In genomic region chr16:60438894-60439293, GRCh38 we compare ENCODE assay signal across 32 cellular contexts.
DNase-seq lines count a peak whose midpoint lies in the region; ATAC-seq, FAIRE-seq and TF ChIP-seq lines count a peak whose summit lies in the region.
"Had no signal": no experiment of that assay in that cellular context is flagged by ENCODE, and none has a peak within 500 bp of the region (broad histone marks: within the 10 kb centered on the region; RNA-seq: fewer than 3 reads in every experiment).

No MANE protein-coding gene starts in this region.

- H3K27me3 Mint-ChIP-seq in progenitor cell of endocrine pancreas = no peaks in the 10 kb centered on the region
- H3K27me3 Mint-ChIP-seq: B cell; CD4-positive, alpha-beta memory T cell; CD4-positive, alpha-beta T cell; CD4-positive, CD25-positive, alpha-beta regulatory T cell; CD8-positive, alpha-beta memory T cell had no signal

- H3K4me3 Mint-ChIP-seq in progenitor cell of endocrine pancreas (ENCODE audit: low read depth) = no peak overlapping the region
- H3K4me3 Mint-ChIP-seq: B cell; CD14-positive monocyte; CD4-positive, alpha-beta memory T cell; CD4-positive, alpha-beta T cell; CD4-positive, CD25-positive, alpha-beta regulatory T cell; CD8-positive, alpha-beta memory T cell; CD8-positive, alpha-beta T cell had no signal

- H3K4me2 ChIP-seq in A549 = no peak overlapping the region
- H3K4me2 ChIP-seq: BLaER1; BLaER1 treated with 17β-estradiol and CSF1 and Interleukin-3, amounts not matched to agents 10 nM and 100 nM had no signal

- no peaks in the 10 kb centered on the region for H3K9me3 ChIP-seq in A549
- H3K9me3 ChIP-seq in HEK293 (ENCODE audit: control insufficient read depth, insufficient read depth, low read depth, low read length) = no peaks in the 10 kb centered on the region
- H3K9me3 ChIP-seq: BE2C; BLaER1; BLaER1 treated with 17β-estradiol and CSF1 and Interleukin-3, amounts not matched to agents 10 nM and 100 nM; Caco-2 had no signal

- H3K27ac ChIP-seq in A549 = no peak overlapping the region
- H3K27ac ChIP-seq in HEK293 (ENCODE audit: extremely low read depth, low read depth, low read length) = no peak overlapping the region
- H3K27ac ChIP-seq: 22Rv1; BLaER1; BLaER1 treated with 17β-estradiol and CSF1 and Interleukin-3, amounts not matched to agents 10 nM and 100 nM; C4-2B had no signal

- no peaks in the 10 kb centered on the region for H3K36me3 Mint-ChIP-seq in progenitor cell of endocrine pancreas (ENCODE audit: insufficient read depth)
- H3K36me3 Mint-ChIP-seq: CD14-positive monocyte; CD4-positive, alpha-beta memory T cell; CD4-positive, CD25-positive, alpha-beta regulatory T cell; CD8-positive, alpha-beta T cell had no signal

- no peaks in the 10 kb centered on the region for H3K4me1 Mint-ChIP-seq in progenitor cell of endocrine pancreas (ENCODE audit: low read depth)
- H3K4me1 Mint-ChIP-seq: B cell; CD14-positive monocyte; CD4-positive, alpha-beta memory T cell; CD4-positive, CD25-positive, alpha-beta regulatory T cell; CD8-positive, alpha-beta memory T cell had no signal

- H3K36me3 ChIP-seq in HEK293 (ENCODE audit: control insufficient read depth in 2 of 2, insufficient read depth in 1 of 2, low read length in 2 of 2) = no peaks in the 10 kb centered on the region
- H3K36me3 ChIP-seq: BE2C; BLaER1; BLaER1 treated with 17β-estradiol and CSF1 and Interleukin-3, amounts not matched to agents 10 nM and 100 nM had no signal

- no peak for TF ChIP-seq RAD21 in A549 (conservative IDR thresholded peaks at IDR 0.05 in 1 of 2, IDR thresholded peaks at IDR 0.05 in 1 of 2)

- no peak overlapping the region for H3K27ac Mint-ChIP-seq in progenitor cell of endocrine pancreas
- H3K27ac Mint-ChIP-seq: B cell; CD14-positive monocyte; CD4-positive, alpha-beta memory T cell; CD4-positive, alpha-beta T cell; CD4-positive, CD25-positive, alpha-beta regulatory T cell; CD8-positive, alpha-beta memory T cell; CD8-positive, alpha-beta T cell had no signal

- CTCF ChIA-PET in A549 (lab: Yijun Ruan, JAX) (no interaction called here), HEK293 (lab: Yijun Ruan, JAX) (interaction anchor here (0.6 kb wide), 1 partner anchor 1511 kb away, joined by 3 read pairs; no protein-coding TSS in a partner anchor)

- H3K9me3 Mint-ChIP-seq in progenitor cell of endocrine pancreas (ENCODE audit: low read depth) = no peaks in the 10 kb centered on the region
- H3K9me3 Mint-ChIP-seq: CD4-positive, alpha-beta T cell had no signal

- TF ChIP-seq CTCF in A549 (IDR thresholded peaks at IDR 0.05) = no peak
- TF ChIP-seq CTCF in HEK293 (tag by site-specific recombination; IDR thresholded peaks at IDR 0.05) = no peak
- no peak for TF ChIP-seq CTCF in progenitor cell of endocrine pancreas (IDR thresholded peaks at IDR 0.05; ENCODE audit: unreplicated experiment)

- H3K4me1 ChIP-seq in A549 (no peaks in the 10 kb centered on the region), HEK293 (ENCODE audit: control insufficient read depth, insufficient read depth, low read length) (no peaks in the 10 kb centered on the region)
- H3K4me1 ChIP-seq: BE2C; BLaER1; BLaER1 treated with 17β-estradiol and CSF1 and Interleukin-3, amounts not matched to agents 10 nM and 100 nM; Caco-2 had no signal

- no peak overlapping the region for H3K4me3 ChIP-seq in A549
- no peak overlapping the region for H3K4me3 ChIP-seq in HEK293 (ENCODE audit: low read depth, low read length)
- H3K4me3 ChIP-seq: BLaER1; BLaER1 treated with 17β-estradiol and CSF1 and Interleukin-3, amounts not matched to agents 10 nM and 100 nM had no signal

- no peak for ATAC-seq in A549
- ATAC-seq: CD8-positive, alpha-beta T cell had no signal

- TF ChIP-seq POLR2A in A549 (IDR thresholded peaks at IDR 0.05; ENCODE audit: low read length) = no peak
- TF ChIP-seq POLR2A in H54 (IDR thresholded peaks at IDR 0.05; ENCODE audit: low read depth, low read length) = no peak

- no peak for DNase-seq in A549 (ENCODE audit: low read depth in 1 of 2, low spot score in 1 of 2)
- DNase-seq in H54 (ENCODE audit: insufficient read length, low spot score) = no peak
- DNase-seq in progenitor cell of endocrine pancreas (ENCODE audit: low spot score, unreplicated experiment) = no peak
- DNase-seq: 8988T; ACHN; AML-193; BE2C; C1 segment of cervical spinal cord; Caco-2; Calu3; CD4-positive, alpha-beta memory T cell; CD4-positive, alpha-beta T cell; CD4-positive, CD25-positive, alpha-beta regulatory T cell; CD8-positive, alpha-beta memory T cell; CD8-positive, alpha-beta T cell; COR-L47; DMS 273 treated with DMSO at 0.1 percent for 48 hours; DMS153; DMS53; DMS79; DMS79 treated with DMSO at 0.1 percent for 48 hours; DND-41; EL had no signal

- TF ChIP-seq EP300 in A549 (IDR thresholded peaks at IDR 0.05) = no peak

- no peak for FAIRE-seq in A549 (lab: Jason Lieb, UNC)
- FAIRE-seq in H54 (lab: Jason Lieb, UNC) = no peak
- FAIRE-seq: A204.1, D721Med had no signal

- POLR2A ChIA-PET in A549 (lab: Yijun Ruan, JAX) = no interaction called here
- POLR2A ChIA-PET in HEK293 (lab: Yijun Ruan, JAX) = no interaction called here

- WGBS in A549 (ENCODE audit: missing lambda C conversion rate) = 28% methylated on average over 6 of the region's 6 CpGs

TF ChIP-seq in A549, 52 proteins besides CTCF, POLR2A, EP300 and RAD21:
- TF ChIP-seq EHF (CRISPR knock-in tag; IDR thresholded peaks at IDR 0.05) (no peak), ZC3H11A (IDR thresholded peaks at IDR 0.05) (peak; percentile 62), FOSB (CRISPR knock-in tag; IDR thresholded peaks at IDR 0.05) (no peak)

TF ChIP-seq in HEK293, 187 proteins besides CTCF, POLR2A, EP300 and RAD21:
- peak; percentile 37 for TF ChIP-seq ZNF555 (tag by site-specific recombination; conservative IDR thresholded peaks at IDR 0.05)
- peak; percentile 53; the same call in 1 of the 2 replicates for TF ChIP-seq ZNF394 (tag by site-specific recombination; IDR thresholded peaks at IDR 0.05; ENCODE audit: borderline replicate concordance)
- TF ChIP-seq ZNF426 (tag by site-specific recombination; IDR thresholded peaks at IDR 0.05) = peak; percentile 34; the same call in 1 of the 2 replicates
- no peak for TF ChIP-seq ZNF488 (tag by site-specific recombination; IDR thresholded peaks at IDR 0.05)
- TF ChIP-seq ZNF140 (tag by site-specific recombination; IDR thresholded peaks at IDR 0.05) = peak; percentile 19; the same call in 1 of the 2 replicates
- 0 out of 2 replicates have a peak, but pooled peaks have one; percentile 22 for TF ChIP-seq ZNF623 (tag by site-specific recombination; IDR thresholded peaks at IDR 0.05)
- no peak for TF ChIP-seq ZNF302 (tag by site-specific recombination; IDR thresholded peaks at IDR 0.05; ENCODE audit: low read depth)
- TF ChIP-seq ZNF518A (tag by site-specific recombination; conservative IDR thresholded peaks at IDR 0.05; ENCODE audit: low read depth) = peak; percentile 34; the same call in 1 of the 2 replicates
- no peak for TF ChIP-seq ZNF221 (tag by site-specific recombination; IDR thresholded peaks at IDR 0.05; ENCODE audit: borderline replicate concordance)
